Comparison of ENCODE assay signal across 8 cellular contexts in genomic region chr3:107241217-107241616, GRCh38.
DNase-seq lines count a peak whose midpoint lies in the region; ATAC-seq and TF ChIP-seq lines count a peak whose summit lies in the region.

No MANE protein-coding gene starts in this region.

- intact Hi-C loops in tibial artery (cut with DNase I; ENCODE audit: low total_unique reads) = loop anchor here (2.0 kb wide), 1 partner anchor 190 kb away; no protein-coding TSS in a partner anchor

- in situ Hi-C loops in GM13976 (cut with MboI; ENCODE audit: low sequenced_read_pairs, unreplicated experiment) = no loop called here

- no peak for DNase-seq in AG09309 (ENCODE audit: low read depth)
- peak; percentile 20 for DNase-seq in GM13976 (ENCODE audit: low spot score)
- peak; percentile 63 for DNase-seq in RPMI8226
- peak; percentile 27 for DNase-seq in dermis blood vessel endothelial cell
- peak; percentile 55 for DNase-seq in lung (ENCODE audit: low spot score)
- peak; percentile 37 to 65 for DNase-seq in tibial artery
- DNase-seq in NCI-H2227 treated with DMSO at 0.1 percent for 48 hours (lab: John Stamatoyannopoulos, UW) = no peak

- TF ChIP-seq CTCF in AG09309 (IDR thresholded peaks at IDR 0.05; ENCODE audit: control insufficient read depth, insufficient read depth, low read depth, low read length, missing control alignments) (no peak), GM13976 (IDR thresholded peaks at IDR 0.05; ENCODE audit: borderline replicate concordance, control extremely low read depth, extremely low read depth, insufficient read depth, missing control alignments) (no peak), lung (IDR thresholded peaks at IDR 0.05; ENCODE audit: control extremely low read depth, extremely low read depth) (no peak), tibial artery (IDR thresholded peaks at IDR 0.05) (no peak)

- H3K4me1 ChIP-seq in lung (ENCODE audit: control insufficient read depth in 2 of 2, insufficient read depth in 2 of 2, low read length in 2 of 2) (no peaks in the 10 kb centered on the region), tibial artery (peaks cover 0 to 49% (median 14%) of the 10 kb centered on the region in 4 donors)

- H3K27ac ChIP-seq in lung (ENCODE audit: low read depth in 1 of 2, low read length in 1 of 2) (peak overlapping the region in 1 of 2 donors; percentile 68), tibial artery (peak overlapping the region; percentile 88 to 91)

- peak overlapping the region; percentile 60 for H3K4me3 ChIP-seq in AG09309 (ENCODE audit: control insufficient read depth, low read depth, low read length)
- H3K4me3 ChIP-seq in lung = peak overlapping the region; percentile 64
- peak overlapping the region; percentile 80 to 91 for H3K4me3 ChIP-seq in tibial artery

- ATAC-seq in HG03066 (IDR thresholded peaks at IDR 0.05; ENCODE audit: low read depth, unreplicated experiment) (peak; percentile 24), lung (ENCODE audit: insufficient read depth, low FRiP score) (peak; percentile 38)

- no peaks in the 10 kb centered on the region for H3K36me3 ChIP-seq in lung (ENCODE audit: control insufficient read depth in 2 of 2, insufficient read depth in 2 of 2, low read length in 2 of 2)
- H3K36me3 ChIP-seq in tibial artery = peaks cover under 1 to 9% (median 4%) of the 10 kb centered on the region in 3 donors

- H3K27me3 ChIP-seq in lung (ENCODE audit: control insufficient read depth, insufficient read depth) (no peaks in the 10 kb centered on the region), tibial artery (no peaks in the 10 kb centered on the region)

- H3K9me3 ChIP-seq in lung (ENCODE audit: control insufficient read depth in 2 of 2, insufficient read depth in 1 of 2, low read length in 1 of 2) (no peaks in the 10 kb centered on the region), tibial artery (no peaks in the 10 kb centered on the region)

- 3 to 8% methylated on average over 7 of the region's 7 CpGs for WGBS in lung, 2 donors

Comparison
In these comparisons a context has a peak if more than half of its experiments do, and no peak if none do; other contexts are left out.
1. DNase-seq: peak in GM13976 (single experiment), RPMI8226 (single experiment), dermis blood vessel endothelial cell (single experiment), lung (single experiment) and tibial artery (2 of 2); none in AG09309 (single experiment) and NCI-H2227 treated with DMSO at 0.1 percent for 48 hours (single experiment).
2. Peak in every context shown above with its lines, with median percentiles within 50 percentile points of each other: H3K4me3 ChIP-seq.